Comparison of ENCODE assay signal across 8 cellular contexts in genomic region chr10:73771722-73772279, GRCh38. TPM values are rescaled to one million over a fixed set of nuclear protein-coding genes. Genes with fewer than 3 reads are reported as not detected.
DNase-seq lines count a peak whose midpoint lies in the region; ATAC-seq lines count a peak whose summit lies in the region.

No MANE protein-coding gene starts in this region.

- peak; percentile 81 for DNase-seq in D341Med (ENCODE audit: low spot score)
- no peak for DNase-seq in Jurkat, Clone E6-1 (ENCODE audit: low read depth, low spot score)
- peak; percentile 45 for DNase-seq in activated CD4-positive, CD25-positive, alpha-beta regulatory T cell treated with anti-CD3 and anti-CD28 coated beads, Interleukin-2, amount 50 U/mL, for 72 hours
- DNase-seq in effector CD8-positive, alpha-beta T cell (lab: John Stamatoyannopoulos, UW): peak; percentile 60
- peak; percentile 89 for DNase-seq in midbrain (lab: John Stamatoyannopoulos, UW)
- DNase-seq in stimulated activated CD8-positive, alpha-beta memory T cell treated with anti-CD3 and anti-CD28 coated beads, Interleukin-4, amount 100 ng/mL, for 48 hours: peak; percentile 87

- peak overlapping the region; percentile 84 for H3K4me3 ChIP-seq in Jurkat, Clone E6-1 (ENCODE audit: low read length)

- ATAC-seq in GM19463 (IDR thresholded peaks at IDR 0.05; ENCODE audit: unreplicated experiment): peak; percentile 31
- no peak for ATAC-seq in esophagus mucosa

RNA-seq across cellular contexts. Expression of gene CHCHD1, which starts 10.0 kb away (rescaled TPM):
- polyA plus RNA-seq in Jurkat, Clone E6-1 (2012; ENCODE audit: insufficient read depth, insufficient read length): 85.9 TPM
- total RNA-seq in esophagus mucosa: 23.5 TPM

RNA-seq across cellular contexts. Expression of gene ZSWIM8, which starts 13.6 kb away (rescaled TPM):
- 28.1 TPM for polyA plus RNA-seq in Jurkat, Clone E6-1 (2012; ENCODE audit: insufficient read depth, insufficient read length)
- 71.7 TPM for total RNA-seq in esophagus mucosa

RNA-seq across cellular contexts. Expression of gene SEC24C, which starts 27.6 kb away (rescaled TPM):
- 35.0 TPM for polyA plus RNA-seq in Jurkat, Clone E6-1 (2012; ENCODE audit: insufficient read depth, insufficient read length)
- 53.1 TPM for total RNA-seq in esophagus mucosa

RNA-seq across cellular contexts. Expression of gene NDST2, which starts 39.6 kb away (rescaled TPM):
- 39.4 TPM for polyA plus RNA-seq in Jurkat, Clone E6-1 (2012; ENCODE audit: insufficient read depth, insufficient read length)
- 15.9 TPM for total RNA-seq in esophagus mucosa
